Comparison of ENCODE assay signal across 8 cellular contexts in the genomic region with DNA sequence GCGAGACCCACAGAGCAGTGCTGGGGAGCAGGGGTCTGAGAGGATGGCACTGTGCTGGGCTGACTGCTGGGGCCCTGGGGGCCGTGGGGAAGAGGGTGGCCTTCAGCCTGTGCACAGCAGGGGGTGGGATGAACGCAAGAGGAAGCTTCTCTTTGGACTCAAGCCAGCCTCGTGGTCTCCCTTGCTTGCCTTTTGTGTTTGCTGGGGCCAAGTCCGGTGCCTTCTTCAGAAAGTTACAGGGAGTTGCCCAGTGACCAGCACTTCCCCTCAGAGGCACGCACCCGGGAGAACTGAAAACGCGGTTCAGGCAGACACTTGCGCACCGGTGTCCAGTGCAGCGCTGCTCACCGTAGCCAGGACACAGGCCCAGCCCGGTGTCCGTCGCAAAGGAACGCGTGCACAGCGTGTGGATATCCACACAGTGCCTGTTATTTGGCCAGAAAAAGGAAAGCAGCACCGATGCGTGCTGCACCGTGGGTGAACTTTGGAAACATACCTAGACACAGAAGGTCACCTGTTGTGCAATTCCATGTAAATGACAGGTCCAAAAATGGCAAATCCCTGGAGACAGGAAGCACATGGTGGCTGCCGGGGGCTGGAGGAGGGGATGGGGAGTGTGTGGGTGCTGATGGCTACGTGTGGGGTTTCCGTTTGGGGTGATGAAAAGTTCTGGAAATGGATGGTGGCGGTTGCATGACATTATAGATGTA. TPM values are rescaled to one million over a fixed set of nuclear protein-coding genes. Genes with fewer than 3 reads are reported as not detected.
DNase-seq lines count a peak whose midpoint lies in the region; ATAC-seq and TF ChIP-seq lines count a peak whose summit lies in the region.

No MANE protein-coding gene starts in this region.

- no peak for TF ChIP-seq POLR2A in gastroesophageal sphincter (IDR thresholded peaks at IDR 0.05)

- H3K27ac ChIP-seq in HL-60 (replicated peaks) (peak overlapping the region; percentile 95), gastroesophageal sphincter (peak overlapping the region in 3 of 4 donors; percentile 4 to 58 (median 32)), psoas muscle (peak overlapping the region; percentile 48)

- H3K27ac Mint-ChIP-seq in T-helper 17 cell, result peak overlapping the region; percentile 93

- H3K27me3 ChIP-seq in HL-60 (ENCODE audit: insufficient read depth, poor library complexity, severe bottlenecking) (no peaks in the 10 kb centered on the region), gastroesophageal sphincter (no peaks in the 10 kb centered on the region), psoas muscle (ENCODE audit: insufficient read depth in 3 of 3, low read length in 2 of 3) (no peaks in the 10 kb centered on the region), MG63 (no peaks in the 10 kb centered on the region)

- peak overlapping the region; percentile 75 for H3K4me3 Mint-ChIP-seq in T-helper 17 cell

- no peak for TF ChIP-seq EP300 in gastroesophageal sphincter (IDR thresholded peaks at IDR 0.05)

- TF ChIP-seq CTCF in HL-60 (IDR thresholded peaks at IDR 0.05; ENCODE audit: insufficient read depth, low read length), result no peak
- TF ChIP-seq CTCF in gastroesophageal sphincter (IDR thresholded peaks at IDR 0.05), result no peak
- no peak for TF ChIP-seq CTCF in psoas muscle (IDR thresholded peaks at IDR 0.05)

- ATAC-seq in T-helper 17 cell (no peak), gastroesophageal sphincter (peak; percentile 23), psoas muscle (peak; percentile 16 to 46 (median 33))

- peaks cover 43% of the 10 kb centered on the region for H3K4me1 Mint-ChIP-seq in T-helper 17 cell

- H3K9me3 ChIP-seq in T-helper 17 cell (ENCODE audit: control insufficient read depth, low read length, poor library complexity, severe bottlenecking) (no peaks in the 10 kb centered on the region), gastroesophageal sphincter (no peaks in the 10 kb centered on the region), psoas muscle (no peaks in the 10 kb centered on the region), MG63 (no peaks in the 10 kb centered on the region)

- 70 to 80% methylated on average over 1 to 9 of the region's 26 CpGs for WGBS in gastroesophageal sphincter (ENCODE audit: low coverage in 1 of 2), 2 donors
- WGBS in psoas muscle, 3 donors, result 67 to 72% (median 68%) methylated on average over 26 of the region's 26 CpGs

- intact Hi-C loops in psoas muscle (cut with DNase I), result no loop called here

- DNase-seq in HL-60 (ENCODE audit: low read depth in 1 of 2, low spot score in 1 of 2) (peak; percentile 95 to 98), T-helper 17 cell (no peak), psoas muscle (peak; percentile 54 to 73), MG63 (no peak), NCI-H1436 (lab: John Stamatoyannopoulos, UW) (no peak)
- DNase-seq in stimulated activated CD4-positive, alpha-beta T cell treated with anti-CD3 and anti-CD28 coated beads, Interleukin-15, amount 100 ng/mL, for 24 hours, result no peak
- DNase-seq in activated CD4-positive, CD25-positive, alpha-beta regulatory T cell (lab: John Stamatoyannopoulos, UW), result no peak

- no peaks in the 10 kb centered on the region for H3K27me3 Mint-ChIP-seq in T-helper 17 cell

- peaks cover 0 to 92% of the 10 kb centered on the region in 2 donors for H3K36me3 ChIP-seq in gastroesophageal sphincter
- peaks cover 8 to 47% of the 10 kb centered on the region in 2 donors for H3K36me3 ChIP-seq in psoas muscle (ENCODE audit: insufficient read depth in 1 of 2, low read depth in 1 of 2)
- peaks cover 57% of the 10 kb centered on the region for H3K36me3 ChIP-seq in MG63

- H3K36me3 Mint-ChIP-seq in T-helper 17 cell (ENCODE audit: low read depth), result no peaks in the 10 kb centered on the region

- peaks cover 0 to 44% (median 0%) of the 10 kb centered on the region in 3 donors for H3K4me1 ChIP-seq in gastroesophageal sphincter
- peaks cover 10% of the 10 kb centered on the region for H3K4me1 ChIP-seq in psoas muscle

- no peak overlapping the region; the same call in 1 of the 2 replicates for H3K4me3 ChIP-seq in HL-60 (replicated peaks; ENCODE audit: insufficient read depth, low read length)
- H3K4me3 ChIP-seq in gastroesophageal sphincter, result no peak overlapping the region
- no peak overlapping the region for H3K4me3 ChIP-seq in psoas muscle
- no peak overlapping the region for H3K4me3 ChIP-seq in MG63

RNA-seq across cellular contexts. Expression of a gene that starts 29.5 kb away (rescaled TPM):
- 10 to 100 TPM; 44.7 to 49.6 TPM for total RNA-seq in T-helper 17 cell
- total RNA-seq in gastroesophageal sphincter, result 10 to 100 TPM; 14.8 to 26.3 (median 21.4) TPM
- 10 to 100 TPM in 1 of 4 donors, 1 to 10 TPM in 3; 6.3 to 20.2 (median 8.4) TPM for total RNA-seq in psoas muscle
- polyA plus RNA-seq in psoas muscle, result 1 to 10 TPM; 6.6 to 9.7 (median 7.4) TPM
- total RNA-seq in MG63 (2014; rRNA removed; shearing (Covaris generic); ENCODE audit: low replicate concordance), result 61.9 and 65.8 TPM in 2 replicates

RNA-seq across cellular contexts. Expression of a gene that starts 39.3 kb away (rescaled TPM):
- total RNA-seq in T-helper 17 cell, result 10 to 100 TPM; 69.3 to 74.7 TPM
- 10 to 100 TPM; 29.2 to 67.0 (median 40.5) TPM for total RNA-seq in gastroesophageal sphincter
- total RNA-seq in psoas muscle, result 10 to 100 TPM; 44.2 to 63.1 (median 59.4) TPM
- polyA plus RNA-seq in psoas muscle, result 10 to 100 TPM; 20.2 to 36.3 (median 24.6) TPM
- 8.3 and 13.8 TPM in 2 replicates for total RNA-seq in MG63 (2014; rRNA removed; shearing (Covaris generic); ENCODE audit: low replicate concordance)

RNA-seq across cellular contexts. Expression of a gene that starts 49.2 kb away (rescaled TPM):
- total RNA-seq in T-helper 17 cell (10 to 100 TPM; 25.8 to 26.6 TPM), gastroesophageal sphincter (10 to 100 TPM in 3 of 4 donors, 1 to 10 TPM in 1; 5.9 to 24.0 (median 14.3) TPM), psoas muscle (10 to 100 TPM; 23.0 to 47.5 (median 37.5) TPM)
- 10 to 100 TPM; 13.6 to 40.2 (median 28.3) TPM for polyA plus RNA-seq in psoas muscle
- total RNA-seq in MG63 (2014; rRNA removed; shearing (Covaris generic); ENCODE audit: low replicate concordance), result 18.7 and 29.4 TPM in 2 replicates

Comparison
In these comparisons a context has a peak if more than half of its experiments do, and no peak if none do; other contexts are left out.
1. DNase-seq: peak in HL-60 (2 of 2) and psoas muscle (2 of 2); none in T-helper 17 cell (0 of 3), stimulated activated CD4-positive, alpha-beta T cell treated with anti-CD3 and anti-CD28 coated beads, Interleukin-15, amount 100 ng/mL, for 24 hours (single experiment), MG63 (single experiment), NCI-H1436 (single experiment) and activated CD4-positive, CD25-positive, alpha-beta regulatory T cell (0 of 4).
2. H3K27ac ChIP-seq: peak in every context shown above with its lines; median percentile 95 in HL-60; 48 in psoas muscle; 32 in gastroesophageal sphincter.